ENCODE assay signal across 1 cellular context in genomic region chr21:27954806-27955205, GRCh38.
TF ChIP-seq lines count a peak whose summit lies in the region.

No MANE protein-coding gene starts in this region.

TF ChIP-seq in GM23338, 12 proteins besides CTCF, POLR2A, EP300 and RAD21 (continued from another document):
- TF ChIP-seq ZNF462 (CRISPR knock-in tag; IDR thresholded peaks at IDR 0.05) (no peak), JUNB (IDR thresholded peaks at IDR 0.05; ENCODE audit: unreplicated experiment) (no peak)
